ENCODE assay signal across 10 cellular contexts in genomic region chr1:54404263-54404662, GRCh38. TPM values are rescaled to one million over a fixed set of nuclear protein-coding genes. Genes with fewer than 3 reads are reported as not detected.
DNase-seq lines count a peak whose midpoint lies in the region; ATAC-seq, FAIRE-seq and TF ChIP-seq lines count a peak whose summit lies in the region.
"Had no signal": no experiment of that assay in that cellular context is flagged by ENCODE, and none has a peak within 500 bp of the region (broad histone marks: within the 10 kb centered on the region; RNA-seq: fewer than 3 reads in every experiment).

No MANE protein-coding gene starts in this region.

- TF ChIP-seq EP300 in K562 (IDR thresholded peaks at IDR 0.05; ENCODE audit: low read length) = no peak

- H3K9me3 ChIP-seq in K562 (replicated peaks; ENCODE audit: control insufficient read depth, insufficient read depth, low read depth, low read length) (no peaks in the 10 kb centered on the region), mesodermal cell (ENCODE audit: control insufficient read depth, low read length) (no peaks in the 10 kb centered on the region), Karpas-422 (ENCODE audit: low read length) (no peaks in the 10 kb centered on the region)

- H3K27me3 ChIP-seq in K562 (ENCODE audit: control insufficient read depth in 2 of 2, insufficient read depth in 2 of 2, low read length in 2 of 2) = no peaks in the 10 kb centered on the region
- H3K27me3 ChIP-seq in Karpas-422 (ENCODE audit: low read length) = no peaks in the 10 kb centered on the region

- H3K36me3 ChIP-seq in K562 (ENCODE audit: control insufficient read depth, insufficient read depth, low read length) (peaks cover 50% of the 10 kb centered on the region), mesodermal cell (ENCODE audit: control insufficient read depth, insufficient read depth, low read length) (peaks cover 51% of the 10 kb centered on the region), Karpas-422 (ENCODE audit: insufficient read depth, low read length) (no peaks in the 10 kb centered on the region)

- H4K20me1 ChIP-seq in K562 (replicated peaks; ENCODE audit: control insufficient read depth, insufficient read depth, low read length) (peaks cover 26% of the 10 kb centered on the region), Karpas-422 (ENCODE audit: insufficient read depth, low read depth, low read length) (no peaks in the 10 kb centered on the region)

- no peak for ATAC-seq in K562
- no peak for ATAC-seq in esophagus mucosa
- no peak for ATAC-seq in HG03097 (IDR thresholded peaks at IDR 0.05; ENCODE audit: low FRiP score, unreplicated experiment)
- ATAC-seq: left colon had no signal

- no TSS peak for BruUV-seq in K562 (replicated peaks; lab: Mats Ljungman, UMichigan)

- no peak for TF ChIP-seq RAD21 in K562 (CRISPR knock-in tag; conservative IDR thresholded peaks at IDR 0.05 in 1 of 2, IDR thresholded peaks at IDR 0.05 in 1 of 2)

- peaks cover 55% of the 10 kb centered on the region for H3K36me3 Mint-ChIP-seq in activated naive CD4-positive, alpha-beta T cell treated with anti-CD3 and anti-CD28 coated beads, Interleukin-2, amount 10 ng/mL, durations not matched to agents 7 days and 5 days
- H3K36me3 Mint-ChIP-seq in type B pancreatic cell = peaks cover 47% of the 10 kb centered on the region

- H3K4me3 ChIP-seq in K562 = peak overlapping the region; percentile 59
- peak overlapping the region; percentile 91 for H3K4me3 ChIP-seq in mesodermal cell (ENCODE audit: extremely low read depth, insufficient read depth, low read length, poor library complexity, severe bottlenecking)
- no peak overlapping the region for H3K4me3 ChIP-seq in Karpas-422 (ENCODE audit: low read length)

- H3K4me2 ChIP-seq in K562 (ENCODE audit: insufficient read depth, low read length) = peak overlapping the region; percentile 71
- H3K4me2 ChIP-seq in Karpas-422 (ENCODE audit: low read depth, low read length, poor library complexity, severe bottlenecking) = no peak overlapping the region

- TF ChIP-seq CTCF in K562 (IDR thresholded peaks at IDR 0.05 in 2 of 3, conservative IDR thresholded peaks at IDR 0.05 in 1 of 3; ENCODE audit: insufficient read depth in 2 of 3, low read depth in 1 of 3, low read length in 3 of 3) = no peak
- TF ChIP-seq CTCF in type B pancreatic cell (conservative IDR thresholded peaks at IDR 0.05) = no peak

- in situ Hi-C loops in K562 (cut with MboI) = loop anchor here (5.0 kb wide), 1 partner anchor 82 kb away; no protein-coding TSS in a partner anchor

- H2AFZ ChIP-seq in K562 (ENCODE audit: low read depth, low read length) = no peak overlapping the region
- no peak overlapping the region for H2AFZ ChIP-seq in Karpas-422 (ENCODE audit: low read length)

- H3K9me1 ChIP-seq in K562 (ENCODE audit: control insufficient read depth, insufficient read depth, low read length) = peaks cover 2% of the 10 kb centered on the region

- peak overlapping the region; percentile 86 for H3K4me3 Mint-ChIP-seq in activated naive CD4-positive, alpha-beta T cell treated with anti-CD3 and anti-CD28 coated beads, Interleukin-2, amount 10 ng/mL, durations not matched to agents 7 days and 5 days
- H3K4me3 Mint-ChIP-seq in type B pancreatic cell = peak overlapping the region; percentile 95

- H3K27ac Mint-ChIP-seq in activated naive CD4-positive, alpha-beta T cell treated with anti-CD3 and anti-CD28 coated beads, Interleukin-2, amount 10 ng/mL, durations not matched to agents 7 days and 5 days = peak overlapping the region; percentile 68
- H3K27ac Mint-ChIP-seq in type B pancreatic cell = peak overlapping the region; percentile 52

- H3K27ac ChIP-seq in K562 (ENCODE audit: extremely low read depth, low read depth, low read length) = 0 out of 3 replicates have a peak overlapping the region, but pooled peaks have one; percentile 20
- peak overlapping the region; percentile 57 for H3K27ac ChIP-seq in mesodermal cell (ENCODE audit: low read depth, low read length, severe bottlenecking)
- no peak overlapping the region for H3K27ac ChIP-seq in Karpas-422 (ENCODE audit: low read length)

- H3K9ac ChIP-seq in K562 (ENCODE audit: insufficient read depth in 1 of 2, low read depth in 2 of 2, low read length in 2 of 2) (peak overlapping the region; percentile 18 to 64; a peak in 1 of 4 replicates), Karpas-422 (ENCODE audit: low read length) (no peak overlapping the region)

- FAIRE-seq in K562 (lab: Jason Lieb, UNC) = no peak

- POLR2A ChIA-PET in K562 (lab: Yijun Ruan, JAX) = interaction anchor here (0.6 to 2.9 kb wide), 12 partner anchors 8 to 83 kb away, joined by 3 to 21 read pairs (median 4); no protein-coding TSS in a partner anchor

- DNase-seq in activated naive CD4-positive, alpha-beta T cell treated with anti-CD3 and anti-CD28 coated beads, Interleukin-2, amount 10 ng/mL, durations not matched to agents 7 days and 5 days = no peak
- no peak for DNase-seq in activated naive CD4-positive, alpha-beta T cell (lab: John Stamatoyannopoulos, UW)
- DNase-seq in K562 (ENCODE audit: extremely low read depth in 1 of 4, low spot score in 3 of 4) (no peak), type B pancreatic cell (ENCODE audit: extremely low spot score, unreplicated experiment) (no peak), Karpas-422 (no peak)
- DNase-seq: NCI-H146 had no signal

- peaks cover 42 to 59% of the 10 kb centered on the region in 2 experiments for H3K4me1 ChIP-seq in K562 (replicated peaks in 1 of 2; ENCODE audit: control insufficient read depth in 2 of 2, insufficient read depth in 2 of 2, low read length in 2 of 2)
- peaks cover 28% of the 10 kb centered on the region for H3K4me1 ChIP-seq in mesodermal cell (ENCODE audit: control insufficient read depth, insufficient read depth, low read length, poor library complexity, severe bottlenecking)
- H3K4me1 ChIP-seq in Karpas-422 (ENCODE audit: low read length) = peaks cover 14% of the 10 kb centered on the region

- no peaks in the 10 kb centered on the region for H3K27me3 Mint-ChIP-seq in activated naive CD4-positive, alpha-beta T cell treated with anti-CD3 and anti-CD28 coated beads, Interleukin-2, amount 10 ng/mL, durations not matched to agents 7 days and 5 days
- H3K27me3 Mint-ChIP-seq in type B pancreatic cell = no peaks in the 10 kb centered on the region

- no peaks in the 10 kb centered on the region; the same call in 1 of the 2 replicates for H3K9me2 ChIP-seq in Karpas-422 (replicated peaks; ENCODE audit: insufficient read depth, low read length)

- no peak for TF ChIP-seq POLR2A in K562 (conservative IDR thresholded peaks at IDR 0.05)

- intact Hi-C loops in K562 (cut with micrococcal nuclease) = no loop called here

- H3K9me3 Mint-ChIP-seq in activated naive CD4-positive, alpha-beta T cell treated with anti-CD3 and anti-CD28 coated beads, Interleukin-2, amount 10 ng/mL, durations not matched to agents 7 days and 5 days = no peaks in the 10 kb centered on the region
- no peaks in the 10 kb centered on the region for H3K9me3 Mint-ChIP-seq in type B pancreatic cell

- CTCF ChIA-PET in activated naive CD4-positive, alpha-beta T cell treated with anti-CD3 and anti-CD28 coated beads, Interleukin-2, amount 10 ng/mL, durations not matched to agents 7 days and 5 days (lab: Charles Lee) = interaction anchor here (0.8 to 1.7 kb wide), 3 partner anchors 85 to 222 kb away, joined by 3 to 5 read pairs (median 5); no protein-coding TSS in a partner anchor
- CTCF ChIA-PET in K562 (lab: Yijun Ruan, JAX; ENCODE audit: low intra/inter-chr PET ratio) = interaction anchor here (0.5 to 5.0 kb wide), 2 partner anchors 84 to 334 kb away, joined by 4 to 34 read pairs; no protein-coding TSS in a partner anchor

- WGBS in K562 (ENCODE audit: insufficient coverage, low coverage, missing lambda C conversion rate) = 52% methylated on average over 11 of the region's 11 CpGs
- 18 to 45% methylated on average over 5 to 7 of the region's 11 CpGs for WGBS in mesodermal cell (ENCODE audit: insufficient coverage in 2 of 2), 2 experiments

- peaks cover 75% of the 10 kb centered on the region for H3K4me1 Mint-ChIP-seq in activated naive CD4-positive, alpha-beta T cell treated with anti-CD3 and anti-CD28 coated beads, Interleukin-2, amount 10 ng/mL, durations not matched to agents 7 days and 5 days
- peaks cover 70% of the 10 kb centered on the region for H3K4me1 Mint-ChIP-seq in type B pancreatic cell (ENCODE audit: unreplicated experiment)

- peaks cover 61% of the 10 kb centered on the region for H3K79me2 ChIP-seq in K562 (ENCODE audit: control insufficient read depth, insufficient read depth, low read length)
- no peaks in the 10 kb centered on the region for H3K79me2 ChIP-seq in Karpas-422 (ENCODE audit: low read length)

TF ChIP-seq in K562, 482 proteins besides CTCF, POLR2A, EP300 and RAD21 (continues in another document):
- peak; percentile 57 for TF ChIP-seq TFAP4 (CRISPR knock-in tag; IDR thresholded peaks at IDR 0.05; ENCODE audit: borderline replicate concordance)

RNA-seq across cellular contexts. Expression of gene SSBP3, which starts 1.9 kb away (rescaled TPM):
- total RNA-seq in K562 (2011; cell fraction: chromatin; rRNA removed; ENCODE audit: low replicate concordance) = 55.7 and 82.4 TPM in 2 replicates
- 34.6 and 49.5 TPM in 2 replicates for total RNA-seq in K562 (2011; cell fraction: nucleolus; rRNA removed)
- 48.8 and 81.9 TPM in 2 replicates for total RNA-seq in K562 (2011; cell fraction: nucleoplasm; rRNA removed)
- 23.8 and 36.9 TPM in 2 replicates for total RNA-seq in K562 (2014; rRNA removed)
- total RNA-seq in K562 (2014; rRNA removed; fragmentation: Illumina TruSeq; extraction: Trizol) = 33.8 and 44.0 TPM in 2 replicates
- 39.8 and 45.1 TPM in 2 replicates for total RNA-seq in K562 (2015; rRNA removed; fragmentation: Illumina TruSeq; extraction: Trizol)
- total RNA-seq in K562 (2021) = 102 and 106 TPM in 2 replicates
- polyA plus RNA-seq in K562 (2011; rRNA removed) = 17.6 and 43.9 TPM in 2 replicates
- 18.4 and 40.7 TPM in 2 replicates for polyA plus RNA-seq in K562 (2011; cell fraction: cytosol; rRNA removed)
- 39.0 and 40.4 TPM in 2 replicates for polyA plus RNA-seq in K562 (2011; cell fraction: nucleus; rRNA removed)
- 79.9 and 107 TPM in 2 replicates for polyA plus RNA-seq in K562 (2012)
- 107 and 108 TPM in 2 replicates for polyA plus RNA-seq in K562 (2014; fragmentation: Illumina TruSeq; extraction: Trizol)
- polyA plus RNA-seq in K562 (2014; fragmentation: Nextera tagmentation; extraction: Ambion mirVana) = 1 to 10 TPM; 8.7 TPM
- 51.4 and 68.8 TPM in 2 replicates for polyA plus RNA-seq in K562 (2014; rRNA removed)
- 13.2 and 17.4 TPM in 2 replicates for polyA minus RNA-seq in K562 (2011; rRNA and poly(A)+ RNA removed)
- 21.6 and 33.8 TPM in 2 replicates for polyA minus RNA-seq in K562 (2011; cell fraction: cytosol; rRNA and poly(A)+ RNA removed)
- polyA minus RNA-seq in K562 (2011; cell fraction: nucleus; rRNA and poly(A)+ RNA removed) = 9.7 and 14.1 TPM in 2 replicates
- 141 TPM for polyA plus RNA-seq in mesodermal cell (2013, experiment 1 of 2)
- 120 TPM for polyA plus RNA-seq in mesodermal cell (2013, experiment 2 of 2)
- total RNA-seq in type B pancreatic cell (ENCODE audit: low replicate concordance) = 69.5 and 129 TPM in 2 replicates
- total RNA-seq in esophagus mucosa = 39.3 TPM
- 2.4 and 4.7 TPM in 2 replicates for total RNA-seq in Karpas-422 (2014; rRNA removed; shearing (Covaris generic); ENCODE audit: low replicate concordance)
